25 cellular contexts compared by ENCODE assay signal in genomic region chr7:147483634-147484292, GRCh38.
DNase-seq lines count a peak whose midpoint lies in the region; ATAC-seq and TF ChIP-seq lines count a peak whose summit lies in the region.
"Had no signal": no experiment of that assay in that cellular context is flagged by ENCODE, and none has a peak within 500 bp of the region (broad histone marks: within the 10 kb centered on the region; RNA-seq: fewer than 3 reads in every experiment).

No MANE protein-coding gene starts in this region.

- CTCF ChIA-PET in PC-3 (lab: Charles Lee): no interaction called here

- no peaks in the 10 kb centered on the region for H3K79me2 ChIP-seq in PC-3 (ENCODE audit: low read length)

- peak overlapping the region; percentile 20; the same call in 1 of the 2 replicates for H3K27ac Mint-ChIP-seq in HFFc6
- H3K27ac Mint-ChIP-seq: activated B cell treated with CpG ODN at 0.5 μM for 24 hours; activated CD4-positive, alpha-beta memory T cell treated with anti-CD3 and anti-CD28 coated beads, Interleukin-2, amount 10 ng/mL, durations not matched to agents 7 days and 5 days; activated naive CD8-positive, alpha-beta T cell treated with anti-CD3 and anti-CD28 coated beads, Interleukin-2, amount 50 U/mL, for 24 hours; B cell had no signal

- H3K9me3 ChIP-seq in PC-3 (ENCODE audit: low read length): no peaks in the 10 kb centered on the region
- H3K9me3 ChIP-seq: Caco-2, thoracic aorta had no signal

- peak overlapping the region; percentile 8; the same call in 1 of the 2 replicates for H3K4me3 Mint-ChIP-seq in HFFc6
- H3K4me3 Mint-ChIP-seq: activated B cell treated with CpG ODN at 0.5 μM for 24 hours; activated CD4-positive, alpha-beta memory T cell treated with anti-CD3 and anti-CD28 coated beads, Interleukin-2, amount 10 ng/mL, durations not matched to agents 7 days and 5 days; activated naive CD8-positive, alpha-beta T cell treated with anti-CD3 and anti-CD28 coated beads, Interleukin-2, amount 50 U/mL, for 24 hours; B cell had no signal

- BruUV-seq in PC-3 (replicated peaks; lab: Mats Ljungman, UMichigan): no TSS peak

- H3K27ac ChIP-seq in PC-3 (ENCODE audit: low read length): peak overlapping the region; percentile 55
- H3K27ac ChIP-seq: RWPE1, thoracic aorta had no signal

- H3K27me3 ChIP-seq in PC-3 (ENCODE audit: low read length): no peaks in the 10 kb centered on the region

- no peaks in the 10 kb centered on the region for H3K36me3 ChIP-seq in PC-3 (ENCODE audit: low read depth, low read length)
- H3K36me3 ChIP-seq: thoracic aorta had no signal

- H4K20me1 ChIP-seq in PC-3 (ENCODE audit: low read length): no peaks in the 10 kb centered on the region

- POLR2A ChIA-PET in PC-3 (lab: Charles Lee; ENCODE audit: unreplicated experiment): interaction anchor here (0.7 kb wide), 1 partner anchor 103 kb away, joined by 3 read pairs; no protein-coding TSS in a partner anchor

- peaks cover 33% of the 10 kb centered on the region for H3K4me1 ChIP-seq in PC-3 (ENCODE audit: insufficient read depth, low read length)
- H3K4me1 ChIP-seq: Caco-2 had no signal

- H3K36me3 Mint-ChIP-seq in HFFc6 (ENCODE audit: low read depth): no peaks in the 10 kb centered on the region

- ATAC-seq in PC-3: peak; percentile 83
- no peak for ATAC-seq in HG03442 (IDR thresholded peaks at IDR 0.05; ENCODE audit: unreplicated experiment)
- ATAC-seq: activated naive CD8-positive, alpha-beta T cell treated with anti-CD3 and anti-CD28 coated beads, Interleukin-2, amount 50 U/mL, for 24 hours; HepG2; left colon had no signal

- H3K9me2 ChIP-seq in PC-3 (replicated peaks; ENCODE audit: low read length): no peaks in the 10 kb centered on the region

- peak overlapping the region; percentile 70 for H3K4me2 ChIP-seq in PC-3 (ENCODE audit: low read length)
- H3K4me2 ChIP-seq: smooth muscle cell had no signal

- H3K4me3 ChIP-seq in PC-3 (ENCODE audit: low read length) (peak overlapping the region; percentile 25; the same call in 1 of the 2 replicates), fibroblast of the aortic adventitia (ENCODE audit: low read depth, low read length) (no peak overlapping the region)
- H3K4me3 ChIP-seq: smooth muscle cell, thoracic aorta had no signal

- intact Hi-C loops in PC-3 (cut with micrococcal nuclease): no loop called here

- DNase-seq in EL: peak; percentile 47
- DNase-seq in HFFc6: no peak
- DNase-seq in PC-3: peak; percentile 73
- peak; percentile 25 for DNase-seq in fibroblast of the aortic adventitia (ENCODE audit: low read depth)
- no peak for DNase-seq in T-helper 9 cell
- no peak for DNase-seq in GM20000 (ENCODE audit: low spot score)
- DNase-seq: activated B cell treated with CpG ODN at 0.5 μM for 24 hours; activated CD4-positive, alpha-beta memory T cell treated with anti-CD3 and anti-CD28 coated beads, Interleukin-2, amount 10 ng/mL, durations not matched to agents 7 days and 5 days; activated gamma-delta T cell; activated naive CD8-positive, alpha-beta T cell treated with anti-CD3 and anti-CD28 coated beads, Interleukin-2, amount 50 U/mL, for 24 hours; Caco-2; cortex of kidney; GOT3; left colon; mesendoderm; NCI-H187; NCI-H446 treated with DMSO at 0.1 percent for 48 hours; stimulated activated CD4-positive, alpha-beta T cell treated with anti-CD3 and anti-CD28 coated beads, Interleukin-2, amount 100 ng/mL, for 48 hours; stimulated activated naive CD4-positive, alpha-beta T cell treated with Interleukin-2 at 50 U/mL for 16 hours had no signal

- TF ChIP-seq CTCF in HFFc6 (IDR thresholded peaks at IDR 0.05) (no peak), PC-3 (conservative IDR thresholded peaks at IDR 0.05; ENCODE audit: low read depth, low read length) (no peak), fibroblast of the aortic adventitia (IDR thresholded peaks at IDR 0.05; ENCODE audit: insufficient read depth, low read length) (no peak), GM20000 (IDR thresholded peaks at IDR 0.05; ENCODE audit: extremely low read depth, missing control alignments) (no peak)

- H3K9ac ChIP-seq in PC-3 (ENCODE audit: low read length): no peak overlapping the region

- H3K9me3 Mint-ChIP-seq in HFFc6: peaks cover 24% of the 10 kb centered on the region

- peaks cover 43% of the 10 kb centered on the region; the same call in 1 of the 2 replicates for H3K4me1 Mint-ChIP-seq in HFFc6 (ENCODE audit: low read depth)
- H3K4me1 Mint-ChIP-seq: activated B cell treated with CpG ODN at 0.5 μM for 24 hours; activated CD4-positive, alpha-beta memory T cell treated with anti-CD3 and anti-CD28 coated beads, Interleukin-2, amount 10 ng/mL, durations not matched to agents 7 days and 5 days; activated naive CD8-positive, alpha-beta T cell treated with anti-CD3 and anti-CD28 coated beads, Interleukin-2, amount 50 U/mL, for 24 hours; B cell had no signal

- no peak overlapping the region for H2AFZ ChIP-seq in PC-3 (ENCODE audit: low read length)

- H3K27me3 Mint-ChIP-seq in HFFc6 (ENCODE audit: insufficient read depth): no peaks in the 10 kb centered on the region; the same call in 1 of the 2 replicates
- H3K27me3 Mint-ChIP-seq: activated B cell treated with CpG ODN at 0.5 μM for 24 hours; activated CD4-positive, alpha-beta memory T cell treated with anti-CD3 and anti-CD28 coated beads, Interleukin-2, amount 10 ng/mL, durations not matched to agents 7 days and 5 days; activated naive CD8-positive, alpha-beta T cell treated with anti-CD3 and anti-CD28 coated beads, Interleukin-2, amount 50 U/mL, for 24 hours; B cell had no signal

- no peaks in the 10 kb centered on the region for H3F3A ChIP-seq in PC-3 (ENCODE audit: low read length, unreplicated experiment)

Comparison
In these comparisons a context has a peak if more than half of its experiments do, and no peak if none do; other contexts are left out.
1. DNase-seq: peak in EL (single experiment), PC-3 (single experiment) and fibroblast of the aortic adventitia (single experiment); none in HFFc6 (single experiment), T-helper 9 cell (single experiment) and GM20000 (single experiment).